Comparison of ENCODE assay signal across 8 cellular contexts in genomic region chrX:102154900-102155805, GRCh38. TPM values are rescaled to one million over a fixed set of nuclear protein-coding genes. Genes with fewer than 3 reads are reported as not detected.
DNase-seq lines count a peak whose midpoint lies in the region; ATAC-seq and TF ChIP-seq lines count a peak whose summit lies in the region.

No MANE protein-coding gene starts in this region.

- H3K4me3 ChIP-seq in HAP-1 (peak overlapping the region; percentile 54), astrocyte of the cerebellum (ENCODE audit: low read depth, low read length) (peak overlapping the region; percentile 44)

- H3K9me3 Mint-ChIP-seq in Calu3 (ENCODE audit: low read depth, unreplicated experiment) = no peaks in the 10 kb centered on the region

- peaks cover 17% of the 10 kb centered on the region for H3K36me3 Mint-ChIP-seq in Calu3 (ENCODE audit: insufficient read depth, unreplicated experiment)

- peak; percentile 14 for DNase-seq in Calu3
- DNase-seq in HAP-1 (ENCODE audit: low spot score in 2 of 2) = peak; percentile 28 to 35
- DNase-seq in NCI-H510A treated with DMSO at 0.1 percent for 48 hours (lab: John Stamatoyannopoulos, UW) = peak; percentile 42
- no peak for DNase-seq in astrocyte of the cerebellum (ENCODE audit: low read depth)
- no peak for DNase-seq in left lobe of liver (ENCODE audit: low spot score)
- DNase-seq in stimulated activated naive CD8-positive, alpha-beta T cell treated with anti-CD3 and anti-CD28 coated beads, Interleukin-15, Interleukin-2, amounts not matched to agents 100 U/mL and 50 U/mL, for 24 hours = peak; percentile 7
- DNase-seq in COLO668 (lab: John Stamatoyannopoulos, UW; ENCODE audit: unreplicated experiment) = no peak
- DNase-seq in NCI-H345 treated with DMSO at 0.1 percent for 48 hours (lab: John Stamatoyannopoulos, UW; ENCODE audit: unreplicated experiment) = no peak

- no peaks in the 10 kb centered on the region for H3K36me3 ChIP-seq in HAP-1 (replicated peaks)

- peak; percentile 54 for ATAC-seq in left lobe of liver
- peak; percentile 34 for ATAC-seq in stimulated activated naive CD8-positive, alpha-beta T cell treated with anti-CD3 and anti-CD28 coated beads, Interleukin-15, Interleukin-2, amounts not matched to agents 100 U/mL and 50 U/mL, for 24 hours

- no peak for TF ChIP-seq CTCF in Calu3 (IDR thresholded peaks at IDR 0.05; ENCODE audit: unreplicated experiment)
- TF ChIP-seq CTCF in astrocyte of the cerebellum (IDR thresholded peaks at IDR 0.05; ENCODE audit: low read depth, low read length, missing control alignments) = no peak

- in situ Hi-C loops in HAP-1 (cut with MboI; ENCODE audit: low sequenced_read_pairs) = no loop called here
- in situ Hi-C loops in astrocyte of the cerebellum (cut with HindIII; ENCODE audit: low sequenced_read_pairs) = no loop called here

- H3K4me1 Mint-ChIP-seq in Calu3 (ENCODE audit: low read depth, unreplicated experiment) = peaks cover 21% of the 10 kb centered on the region

- H3K4me3 Mint-ChIP-seq in Calu3 (ENCODE audit: low read depth, unreplicated experiment) = peak overlapping the region; percentile 91

- no peaks in the 10 kb centered on the region for H3K9me3 ChIP-seq in HAP-1

- H3K27ac Mint-ChIP-seq in Calu3 (ENCODE audit: unreplicated experiment) = peak overlapping the region; percentile 27

- peaks cover 15% of the 10 kb centered on the region for H3K27me3 Mint-ChIP-seq in Calu3 (ENCODE audit: unreplicated experiment)

- intact Hi-C loops in Calu3 (cut with micrococcal nuclease; ENCODE audit: unreplicated experiment) = no loop called here

- BruUV-seq in Calu3 (replicated peaks; lab: Mats Ljungman, UMichigan) = no TSS peak

- H3K27me3 ChIP-seq in HAP-1 (ENCODE audit: low read depth) = no peaks in the 10 kb centered on the region

- CTCF ChIA-PET in Calu3 (lab: Charles Lee) = interaction anchor here (0.5 to 0.6 kb wide), 2 partner anchors 93 to 734 kb away, joined by 3 to 7 read pairs; no protein-coding TSS in a partner anchor

- peaks cover 7% of the 10 kb centered on the region for H3K4me1 ChIP-seq in HAP-1

RNA-seq across cellular contexts. Expression of gene BEX5, which starts 0.6 kb away (rescaled TPM):
- 3.9 and 4.8 TPM in 2 replicates for total RNA-seq in Calu3 (2022)
- not detected for total RNA-seq in left lobe of liver

RNA-seq across cellular contexts. Expression of gene TCEAL6, which starts 12.9 kb away (rescaled TPM):
- not detected in 2 replicates for total RNA-seq in Calu3 (2022)
- not detected for total RNA-seq in left lobe of liver

RNA-seq across cellular contexts. Expression of gene TCEAL2, which starts 29.7 kb away (rescaled TPM):
- not detected in 2 replicates for total RNA-seq in Calu3 (2022)
- not detected for total RNA-seq in left lobe of liver

RNA-seq across cellular contexts. Expression of gene TCP11X1, which starts 59.9 kb away (rescaled TPM):
- total RNA-seq in Calu3 (2022) (not detected in 2 replicates), left lobe of liver (not detected)

Comparison
In these comparisons a context has a peak if more than half of its experiments do, and no peak if none do; other contexts are left out.
1. DNase-seq: peak in Calu3 (single experiment), HAP-1 (2 of 2), NCI-H510A treated with DMSO at 0.1 percent for 48 hours (single experiment) and stimulated activated naive CD8-positive, alpha-beta T cell treated with anti-CD3 and anti-CD28 coated beads, Interleukin-15, Interleukin-2, amounts not matched to agents 100 U/mL and 50 U/mL, for 24 hours (single experiment); none in astrocyte of the cerebellum (single experiment), left lobe of liver (single experiment), COLO668 (single experiment) and NCI-H345 treated with DMSO at 0.1 percent for 48 hours (single experiment).